Comparison of ENCODE assay signal across 9 cellular contexts in genomic region chr2:73851274-73851673, GRCh38. TPM values are rescaled to one million over a fixed set of nuclear protein-coding genes. Genes with fewer than 3 reads are reported as not detected.
DNase-seq lines count a peak whose midpoint lies in the region; ATAC-seq and TF ChIP-seq lines count a peak whose summit lies in the region.
"Had no signal": no experiment of that assay in that cellular context is flagged by ENCODE, and none has a peak within 500 bp of the region (broad histone marks: within the 10 kb centered on the region; RNA-seq: fewer than 3 reads in every experiment).

No MANE protein-coding gene starts in this region.

- H3K9me3 Mint-ChIP-seq in GM23338 = no peaks in the 10 kb centered on the region

- H3K36me3 Mint-ChIP-seq in GM23338 (ENCODE audit: low read depth) = peaks cover 59% of the 10 kb centered on the region

- no peak overlapping the region for H3K4me2 ChIP-seq in GM23338
- H3K4me2 ChIP-seq in SU-DHL-6 (ENCODE audit: low read depth, low read length, poor library complexity, severe bottlenecking) = no peak overlapping the region
- no peak overlapping the region for H3K4me2 ChIP-seq in hepatocyte

- H4K20me1 ChIP-seq in GM23338 (replicated peaks; ENCODE audit: insufficient read depth) (peaks cover 11% of the 10 kb centered on the region; the same call in 1 of the 2 replicates), SU-DHL-6 (ENCODE audit: low read depth, low read length) (no peaks in the 10 kb centered on the region), hepatocyte (ENCODE audit: insufficient read depth, poor library complexity, severe bottlenecking) (no peaks in the 10 kb centered on the region)

- 84% methylated on average over 3 of the region's 3 CpGs for WGBS in hepatocyte (ENCODE audit: low lambda C conversion rate, missing lambda C conversion rate)
- 63% methylated on average over 3 of the region's 3 CpGs for WGBS in suprapubic skin

- ATAC-seq in GM23338 (peak; percentile 86), GM18907 (IDR thresholded peaks at IDR 0.05; ENCODE audit: unreplicated experiment) (no peak)

- H3K27ac Mint-ChIP-seq in GM23338 = no peak overlapping the region

- H3K4me1 ChIP-seq in BE2C (no peaks in the 10 kb centered on the region), GM23338 (ENCODE audit: insufficient read depth) (no peaks in the 10 kb centered on the region), hepatocyte (ENCODE audit: insufficient read depth) (no peaks in the 10 kb centered on the region), suprapubic skin (no peaks in the 10 kb centered on the region)

- H3K9me3 ChIP-seq in BE2C = no peaks in the 10 kb centered on the region
- H3K9me3 ChIP-seq in SU-DHL-6 (ENCODE audit: insufficient read depth, low read length) = no peaks in the 10 kb centered on the region
- H3K9me3 ChIP-seq in hepatocyte (ENCODE audit: low read depth) = no peaks in the 10 kb centered on the region
- no peaks in the 10 kb centered on the region for H3K9me3 ChIP-seq in suprapubic skin
- H3K9me3 ChIP-seq: heart right ventricle had no signal

- H3F3A ChIP-seq in GM23338 (replicated peaks; ENCODE audit: low read depth) (no peaks in the 10 kb centered on the region), SU-DHL-6 (ENCODE audit: insufficient read depth) (no peaks in the 10 kb centered on the region)

- H3K27me3 ChIP-seq in BE2C (no peaks in the 10 kb centered on the region), GM23338 (ENCODE audit: insufficient read depth) (no peaks in the 10 kb centered on the region), SU-DHL-6 (ENCODE audit: low read length) (no peaks in the 10 kb centered on the region), hepatocyte (no peaks in the 10 kb centered on the region), suprapubic skin (no peaks in the 10 kb centered on the region)
- H3K27me3 ChIP-seq: heart right ventricle had no signal

- DNase-seq in BE2C (no peak), GM23338 (ENCODE audit: low spot score) (peak; percentile 58), hepatocyte (ENCODE audit: low spot score) (no peak), suprapubic skin (ENCODE audit: low spot score in 2 of 2) (no peak), middle frontal gyrus (ENCODE audit: extremely low spot score, low spot score) (no peak), A172 (ENCODE audit: low spot score) (no peak)
- DNase-seq: heart right ventricle had no signal

- H3K79me2 ChIP-seq in GM23338 (replicated peaks; ENCODE audit: insufficient read depth) = no peaks in the 10 kb centered on the region
- H3K79me2 ChIP-seq in SU-DHL-6 (ENCODE audit: insufficient read depth, low read length) = no peaks in the 10 kb centered on the region
- H3K79me2 ChIP-seq in hepatocyte = no peaks in the 10 kb centered on the region

- H3K36me3 ChIP-seq in BE2C (no peaks in the 10 kb centered on the region), GM23338 (ENCODE audit: insufficient read depth) (peaks cover 42% of the 10 kb centered on the region), SU-DHL-6 (ENCODE audit: low read length) (peaks cover 14% of the 10 kb centered on the region), hepatocyte (replicated peaks; ENCODE audit: insufficient read depth, low read depth) (no peaks in the 10 kb centered on the region), suprapubic skin (peaks cover 100% of the 10 kb centered on the region)

- H2AFZ ChIP-seq in GM23338 = no peak overlapping the region
- no peak overlapping the region for H2AFZ ChIP-seq in SU-DHL-6 (ENCODE audit: low read depth, low read length, severe bottlenecking)
- no peak overlapping the region for H2AFZ ChIP-seq in hepatocyte

- TF ChIP-seq POLR2A in suprapubic skin (IDR thresholded peaks at IDR 0.05) = no peak

- H3K9me2 ChIP-seq in GM23338 (ENCODE audit: insufficient read depth) = no peaks in the 10 kb centered on the region
- no peaks in the 10 kb centered on the region for H3K9me2 ChIP-seq in SU-DHL-6 (replicated peaks; ENCODE audit: insufficient read depth, low read length)
- H3K9me2 ChIP-seq in hepatocyte (replicated peaks; ENCODE audit: insufficient read depth) = no peaks in the 10 kb centered on the region

- H3K4me3 ChIP-seq in BE2C (ENCODE audit: low read depth, low read length) = no peak overlapping the region
- H3K4me3 ChIP-seq in GM23338 = no peak overlapping the region
- no peak overlapping the region for H3K4me3 ChIP-seq in SU-DHL-6 (ENCODE audit: insufficient read depth, low read length, poor library complexity, severe bottlenecking)
- no peak overlapping the region for H3K4me3 ChIP-seq in hepatocyte
- no peak overlapping the region for H3K4me3 ChIP-seq in suprapubic skin
- H3K4me3 ChIP-seq: heart right ventricle had no signal

- TF ChIP-seq CTCF in BE2C (IDR thresholded peaks at IDR 0.05; ENCODE audit: low read depth, low read length) (peak; percentile 35), GM23338 (conservative IDR thresholded peaks at IDR 0.05; ENCODE audit: low read depth in 2 of 2) (peak; percentile 53 to 56), SU-DHL-6 (IDR thresholded peaks at IDR 0.05; ENCODE audit: insufficient read depth, low read length, poor library complexity, severe bottlenecking) (peak; percentile 12), hepatocyte (IDR thresholded peaks at IDR 0.05; ENCODE audit: poor library complexity) (peak; percentile 13), suprapubic skin (IDR thresholded peaks at IDR 0.05) (peak in 1 of 2 donors; percentile 21)

- H3K4me3 Mint-ChIP-seq in GM23338 = no peak overlapping the region

- no peak overlapping the region for H3K27ac ChIP-seq in GM23338 (ENCODE audit: low read depth)
- no peak overlapping the region for H3K27ac ChIP-seq in SU-DHL-6 (ENCODE audit: low read depth, low read length)
- no peak overlapping the region for H3K27ac ChIP-seq in hepatocyte
- no peak overlapping the region for H3K27ac ChIP-seq in suprapubic skin

- no peaks in the 10 kb centered on the region for H3K4me1 Mint-ChIP-seq in GM23338

- no peak for TF ChIP-seq EP300 in suprapubic skin (IDR thresholded peaks at IDR 0.05)

- peaks cover 3% of the 10 kb centered on the region for H3K27me3 Mint-ChIP-seq in GM23338 (ENCODE audit: insufficient read depth, low read depth, poor library complexity)

- no peak overlapping the region for H3K9ac ChIP-seq in SU-DHL-6 (ENCODE audit: low read length)

TF ChIP-seq in GM23338, 12 proteins besides CTCF, POLR2A, EP300 and RAD21 (continues in another document):
- TF ChIP-seq EZH2phosphoT487 (IDR thresholded peaks at IDR 0.05; ENCODE audit: unreplicated experiment) = no peak
- TF ChIP-seq JUNB (IDR thresholded peaks at IDR 0.05; ENCODE audit: unreplicated experiment) = no peak
- TF ChIP-seq REST (IDR thresholded peaks at IDR 0.05; ENCODE audit: unreplicated experiment) = no peak

RNA-seq across cellular contexts. Expression of gene STAMBP, which starts 22.5 kb away (rescaled TPM):
- 29.7 TPM for polyA plus RNA-seq in BE2C (2012; ENCODE audit: insufficient read depth, insufficient read length, low read depth)
- total RNA-seq in GM23338 (2014; rRNA removed; shearing (Covaris generic)) = 33.9 and 40.4 TPM in 2 replicates
- polyA plus RNA-seq in GM23338 (2016; fragmentation: Nextera tagmentation; extraction: Ambion mirVana) (89.7 and 106 TPM in 2 replicates), hepatocyte (40.0 and 43.0 TPM in 2 replicates)
- total RNA-seq in hepatocyte (34.3 and 55.2 TPM in 2 replicates), suprapubic skin (10 to 100 TPM; 29.0 to 45.0 (median 33.5) TPM)
- 8.0 and 9.4 TPM in 2 replicates for total RNA-seq in A172 (2014; rRNA removed; shearing (Covaris generic))

RNA-seq across cellular contexts. Expression of gene ACTG2, which starts 41.5 kb away (rescaled TPM):
- 0.60 TPM for polyA plus RNA-seq in BE2C (2012; ENCODE audit: insufficient read depth, insufficient read length, low read depth)
- 8.5 and 8.8 TPM in 2 replicates for total RNA-seq in GM23338 (2014; rRNA removed; shearing (Covaris generic))
- polyA plus RNA-seq in GM23338 (2016; fragmentation: Nextera tagmentation; extraction: Ambion mirVana) = 6.3 and 8.0 TPM in 2 replicates
- 20.3 and 25.6 TPM in 2 replicates for total RNA-seq in hepatocyte
- 41.1 and 44.5 TPM in 2 replicates for polyA plus RNA-seq in hepatocyte
- 10 to 100 TPM in 3 of 4 donors, 1 to 10 TPM in 1; 9.4 to 43.5 (median 20.7) TPM for total RNA-seq in suprapubic skin
- not detected in 2 replicates for total RNA-seq in A172 (2014; rRNA removed; shearing (Covaris generic))
